31 cellular contexts compared by ENCODE assay signal in the genomic region with DNA sequence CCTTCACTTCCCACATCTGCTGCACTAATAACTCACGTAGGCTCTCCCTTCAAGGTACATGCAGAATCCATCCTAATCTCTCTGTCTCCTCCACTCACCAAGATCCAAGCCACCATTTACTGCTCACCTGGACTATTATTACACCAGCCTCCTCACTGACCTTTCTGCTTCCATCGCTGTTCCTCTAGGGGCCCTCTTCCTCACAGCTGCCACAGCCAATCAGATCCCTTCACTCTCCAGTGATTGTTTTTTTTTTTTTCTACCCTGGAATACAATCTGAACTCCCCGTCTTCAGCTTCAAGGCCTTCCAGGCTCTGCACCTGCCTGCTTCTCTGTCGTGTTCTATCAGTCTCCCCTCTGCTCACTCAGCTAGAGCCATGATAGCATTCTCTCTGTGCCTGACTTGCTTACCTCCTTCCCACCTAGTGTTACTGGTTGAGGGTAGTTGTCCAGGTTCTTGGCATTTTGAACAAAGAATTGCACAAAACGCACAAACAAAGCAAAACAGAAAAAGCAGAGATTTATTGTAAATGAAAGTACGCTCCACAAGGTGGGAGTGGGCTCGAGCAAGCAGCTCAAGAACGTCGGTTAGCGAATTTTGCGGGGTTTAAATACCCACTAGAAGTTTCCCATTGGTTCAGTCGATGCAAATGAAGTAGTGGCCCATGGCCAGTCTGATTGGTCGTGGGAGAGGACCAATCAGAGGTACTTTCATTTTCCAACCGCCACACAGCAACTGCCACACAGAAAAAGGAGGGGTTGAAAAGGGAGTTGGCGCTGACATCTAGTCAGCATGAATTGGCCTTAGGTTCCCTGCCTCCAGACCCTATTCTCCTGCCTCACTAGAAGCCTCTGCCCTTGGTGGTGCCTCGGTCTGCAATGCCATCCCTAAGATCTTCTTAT.
DNase-seq lines count a peak whose midpoint lies in the region; ATAC-seq, FAIRE-seq and TF ChIP-seq lines count a peak whose summit lies in the region.
"Had no signal": no experiment of that assay in that cellular context is flagged by ENCODE, and none has a peak within 500 bp of the region (broad histone marks: within the 10 kb centered on the region; RNA-seq: fewer than 3 reads in every experiment).

No MANE protein-coding gene starts in this region.

- H3K9me3 Mint-ChIP-seq in H9 = no peaks in the 10 kb centered on the region
- peaks cover 5% of the 10 kb centered on the region for H3K9me3 Mint-ChIP-seq in activated CD4-positive, alpha-beta T cell treated with anti-CD3 and anti-CD28 coated beads, Interleukin-2, amount 10 ng/mL, durations not matched to agents 7 days and 5 days
- H3K9me3 Mint-ChIP-seq: activated B cell treated with CpG ODN at 0.5 μM for 24 hours; activated T-cell treated with anti-CD3 and anti-CD28 coated beads, Interleukin-2, amount 50 U/mL, for 4 hours; CD4-positive, alpha-beta memory T cell; stimulated activated naive CD8-positive, alpha-beta T cell treated with anti-CD3 and anti-CD28 coated beads, Interleukin-15, Interleukin-2, amounts not matched to agents 100 ng/mL and 50 ng/mL, for 24 hours had no signal

- H3K79me2 ChIP-seq in H9 (ENCODE audit: insufficient read depth, low read length) = no peaks in the 10 kb centered on the region
- no peaks in the 10 kb centered on the region for H3K79me2 ChIP-seq in K562 (ENCODE audit: control insufficient read depth, insufficient read depth, low read length)

- no peak overlapping the region; the same call in 1 of the 2 replicates for H3K14ac ChIP-seq in H9 (ENCODE audit: insufficient read depth, low read length)

- no peak overlapping the region for H3K23ac ChIP-seq in H9 (ENCODE audit: insufficient read length, low read depth, low read length)

- in situ Hi-C loops in K562 (cut with MboI) = no loop called here

- ATAC-seq in K562 = peak; percentile 80
- no peak for ATAC-seq in HG03280 (IDR thresholded peaks at IDR 0.05; ENCODE audit: unreplicated experiment)
- ATAC-seq: A549; activated CD8-positive, alpha-beta memory T cell treated with anti-CD3 and anti-CD28 coated beads, Interleukin-2, amount 10 ng/mL, durations not matched to agents 7 days and 5 days; activated T-cell treated with anti-CD3 and anti-CD28 coated beads, Interleukin-2, amount 50 U/mL, for 4 hours; GM12878 had no signal

- no peak for TF ChIP-seq EP300 in K562 (IDR thresholded peaks at IDR 0.05; ENCODE audit: low read length)

- POLR2A ChIA-PET in K562 (lab: Yijun Ruan, JAX) = interaction anchor here (0.6 to 0.7 kb wide), 3 partner anchors 13 to 1618 kb away, joined by 3 to 4 read pairs (median 4); no protein-coding TSS in a partner anchor
- POLR2A ChIA-PET in activated CD4-positive, alpha-beta T cell treated with anti-CD3 and anti-CD28 coated beads, Interleukin-2, amount 10 ng/mL, durations not matched to agents 7 days and 5 days (lab: Charles Lee) = no interaction called here

- H2BK15ac ChIP-seq in H9 (ENCODE audit: low read depth, low read length) = no peak overlapping the region

- no peak overlapping the region for H3K4ac ChIP-seq in H9 (ENCODE audit: low read depth, low read length)

- no peak overlapping the region for H2BK120ac ChIP-seq in H9 (ENCODE audit: low read depth, low read length, poor library complexity, severe bottlenecking)

- H3K4me1 ChIP-seq in H9 (ENCODE audit: insufficient read depth, low read length) (peaks cover 6% of the 10 kb centered on the region; the same call in 1 of the 2 replicates), K562 (replicated peaks in 1 of 2; ENCODE audit: control insufficient read depth in 2 of 2, insufficient read depth in 2 of 2, low read length in 2 of 2) (no peaks in the 10 kb centered on the region), vagina (no peaks in the 10 kb centered on the region)
- H3K4me1 ChIP-seq: A549, right atrium auricular region had no signal

- H2BK12ac ChIP-seq in H9 (ENCODE audit: insufficient read length, low read depth, low read length) = no peak overlapping the region

- H3K4me3 ChIP-seq in K562 (no peak overlapping the region), vagina (no peak overlapping the region)
- H3K4me3 ChIP-seq: A549, cardiac muscle cell, coronary artery, GM12878, right atrium auricular region, spleen had no signal

- intact Hi-C loops in K562 (cut with micrococcal nuclease) = no loop called here
- intact Hi-C loops in vagina (cut with DNase I) = no loop called here

- no peak for FAIRE-seq in K562 (lab: Jason Lieb, UNC)
- FAIRE-seq: A549, astrocyte, GM12878, kidney, RCC 7860 had no signal

- peaks cover 34 to 41% of the 10 kb centered on the region in 2 experiments for H3K4me1 Mint-ChIP-seq in H9
- no peaks in the 10 kb centered on the region for H3K4me1 Mint-ChIP-seq in activated CD4-positive, alpha-beta T cell treated with anti-CD3 and anti-CD28 coated beads, Interleukin-2, amount 10 ng/mL, durations not matched to agents 7 days and 5 days
- H3K4me1 Mint-ChIP-seq: activated CD8-positive, alpha-beta memory T cell treated with anti-CD3 and anti-CD28 coated beads, Interleukin-2, amount 10 ng/mL, durations not matched to agents 7 days and 5 days had no signal

- no peaks in the 10 kb centered on the region for H3K27me3 ChIP-seq in H9 (ENCODE audit: insufficient read depth, low read length)
- peaks cover 0 to 6% of the 10 kb centered on the region in 2 experiments; a peak in 1 of 5 replicates for H3K27me3 ChIP-seq in K562 (ENCODE audit: control insufficient read depth in 2 of 2, insufficient read depth in 2 of 2, low read length in 2 of 2)
- H3K27me3 ChIP-seq in vagina = no peaks in the 10 kb centered on the region
- H3K27me3 ChIP-seq: cardiac muscle cell, right atrium auricular region, spleen had no signal

- H3K56ac ChIP-seq in H9 (ENCODE audit: insufficient read length, low read depth, low read length) = no peak overlapping the region

- H4K8ac ChIP-seq in H9 (replicated peaks; ENCODE audit: insufficient read length, low read depth, low read length) = no peak overlapping the region

- CTCF ChIA-PET in K562 (lab: Yijun Ruan, JAX; ENCODE audit: low intra/inter-chr PET ratio) = no interaction called here
- CTCF ChIA-PET in activated CD4-positive, alpha-beta T cell treated with anti-CD3 and anti-CD28 coated beads, Interleukin-2, amount 10 ng/mL, durations not matched to agents 7 days and 5 days (lab: Charles Lee) = interaction anchor here (1.6 kb wide), 1 partner anchor 8 kb away, joined by 4 read pairs; no protein-coding TSS in a partner anchor

- peak overlapping the region in 1 of 3 experiments; percentile 78; a peak in 2 of 7 replicates for H3K27ac Mint-ChIP-seq in H9
- no peak overlapping the region for H3K27ac Mint-ChIP-seq in activated CD4-positive, alpha-beta T cell treated with anti-CD3 and anti-CD28 coated beads, Interleukin-2, amount 10 ng/mL, durations not matched to agents 7 days and 5 days
- H3K27ac Mint-ChIP-seq: activated B cell treated with CpG ODN at 0.5 μM for 24 hours; activated CD8-positive, alpha-beta memory T cell treated with anti-CD3 and anti-CD28 coated beads, Interleukin-2, amount 10 ng/mL, durations not matched to agents 7 days and 5 days; stimulated activated naive CD8-positive, alpha-beta T cell treated with anti-CD3 and anti-CD28 coated beads, Interleukin-15, Interleukin-2, amounts not matched to agents 100 ng/mL and 50 ng/mL, for 24 hours had no signal

- H2AK5ac ChIP-seq in H9 (ENCODE audit: insufficient read length, low read length) = no peak overlapping the region

- no peak overlapping the region for H3T11ph ChIP-seq in H9 (ENCODE audit: low read length)

- DNase-seq in A172 (ENCODE audit: low spot score) (peak; percentile 4), H9 (no peak), NCI-H2196 treated with DMSO at 0.1 percent for 48 hours (lab: John Stamatoyannopoulos, UW; ENCODE audit: unreplicated experiment) (peak; percentile 34), K562 (ENCODE audit: extremely low read depth in 1 of 4, low spot score in 3 of 4) (peak in 1 of 4 experiments; percentile 15), AG20443 (ENCODE audit: low spot score) (no peak), vagina (ENCODE audit: extremely low spot score in 2 of 2) (no peak)
- no peak for DNase-seq in activated CD4-positive, alpha-beta T cell treated with anti-CD3 and anti-CD28 coated beads, Interleukin-2, amount 10 ng/mL, durations not matched to agents 7 days and 5 days
- DNase-seq: activated B cell treated with CpG ODN at 0.5 μM for 24 hours; activated CD4-positive, alpha-beta T cell treated with anti-CD3 and anti-CD28 coated beads, Interleukin-2, amount 50 U/mL, for 1 hour; activated CD8-positive, alpha-beta memory T cell treated with anti-CD3 and anti-CD28 coated beads, Interleukin-2, amount 10 ng/mL, durations not matched to agents 7 days and 5 days; activated gamma-delta T cell; activated T-cell treated with anti-CD3 and anti-CD28 coated beads, Interleukin-2, amount 50 U/mL, for 4 hours; AML-193; CD4-positive, alpha-beta memory T cell; effector CD8-positive, alpha-beta T cell; kidney; NCI-H1105; NCI-H187 treated with DMSO at 0.1 percent for 48 hours; posterior cingulate gyrus; spleen; stimulated activated CD4-positive, alpha-beta T cell treated with anti-CD3 and anti-CD28 coated beads, Interleukin-2, amount 100 ng/mL, for 24 hours had no signal

- H3K18ac ChIP-seq in H9 (ENCODE audit: insufficient read length, low read depth, low read length) = no peak overlapping the region

- H3K23me2 ChIP-seq in H9 (ENCODE audit: insufficient read length, low read depth, low read length, poor library complexity, severe bottlenecking) = no peaks in the 10 kb centered on the region

- WGBS in H9 (ENCODE audit: extremely low coverage, insufficient read length, low lambda C conversion rate) = no CpG with 5 or more reads among the region's 16 CpGs
- under 1% methylated on average over 15 of the region's 16 CpGs for whole genome bisulfite sequencing in K562 (ENCODE audit: insufficient coverage, low coverage, missing lambda C conversion rate)

- no peaks in the 10 kb centered on the region for H3K36me3 ChIP-seq in K562 (ENCODE audit: control insufficient read depth, insufficient read depth, low read length)
- H3K36me3 ChIP-seq in vagina = no peaks in the 10 kb centered on the region
- H3K36me3 ChIP-seq: cardiac muscle cell, right atrium auricular region, spleen had no signal

- H3K9ac ChIP-seq in H9 (ENCODE audit: extremely low read depth, insufficient read length, low read length) (no peak overlapping the region), K562 (ENCODE audit: insufficient read depth in 1 of 2, low read depth in 2 of 2, low read length in 2 of 2) (no peak overlapping the region)

- H3K79me1 ChIP-seq in H9 (ENCODE audit: insufficient read depth, low read depth, low read length, poor library complexity, severe bottlenecking) = no peaks in the 10 kb centered on the region

- H3K27me3 Mint-ChIP-seq in H9 (ENCODE audit: low read depth) = peaks cover 24% of the 10 kb centered on the region
- H3K27me3 Mint-ChIP-seq in activated CD4-positive, alpha-beta T cell treated with anti-CD3 and anti-CD28 coated beads, Interleukin-2, amount 10 ng/mL, durations not matched to agents 7 days and 5 days = peaks cover 6% of the 10 kb centered on the region
- H3K27me3 Mint-ChIP-seq: activated B cell treated with CpG ODN at 0.5 μM for 24 hours; activated CD8-positive, alpha-beta memory T cell treated with anti-CD3 and anti-CD28 coated beads, Interleukin-2, amount 10 ng/mL, durations not matched to agents 7 days and 5 days had no signal

- H2BK5ac ChIP-seq in H9 (ENCODE audit: insufficient read length, low read length) = no peak overlapping the region

- no peak for TF ChIP-seq RAD21 in K562 (CRISPR knock-in tag; conservative IDR thresholded peaks at IDR 0.05 in 1 of 2, IDR thresholded peaks at IDR 0.05 in 1 of 2)

- H3K9me1 ChIP-seq in K562 (ENCODE audit: control insufficient read depth, insufficient read depth, low read length) = no peaks in the 10 kb centered on the region

- H4K20me1 ChIP-seq in H9 (ENCODE audit: control insufficient read depth, insufficient read depth, insufficient read length) = no peaks in the 10 kb centered on the region
- H4K20me1 ChIP-seq in K562 (replicated peaks; ENCODE audit: control insufficient read depth, insufficient read depth, low read length) = no peaks in the 10 kb centered on the region

- H2BK20ac ChIP-seq in H9 (ENCODE audit: low read depth, low read length, poor library complexity, severe bottlenecking) = no peak overlapping the region

- H3K9me3 ChIP-seq in H9 (ENCODE audit: control insufficient read depth, low read depth, low read length) (no peaks in the 10 kb centered on the region), K562 (replicated peaks; ENCODE audit: control insufficient read depth, insufficient read depth, low read depth, low read length) (no peaks in the 10 kb centered on the region), vagina (no peaks in the 10 kb centered on the region)
- H3K9me3 ChIP-seq: A549, right atrium auricular region, spleen had no signal

- no TSS peak for BruUV-seq in K562 (replicated peaks; lab: Mats Ljungman, UMichigan)

- H2AFZ ChIP-seq in H9 (ENCODE audit: low read length) = no peak overlapping the region
- H2AFZ ChIP-seq in K562 (ENCODE audit: low read depth, low read length) = peak overlapping the region; percentile 19; the same call in 1 of the 2 replicates

- TF ChIP-seq POLR2A in K562 (conservative IDR thresholded peaks at IDR 0.05) = no peak
- no peak for TF ChIP-seq POLR2A in vagina (IDR thresholded peaks at IDR 0.05)

- no peak overlapping the region for H4K91ac ChIP-seq in H9 (ENCODE audit: insufficient read length, low read depth, low read length)

- H3K27ac ChIP-seq in H9 (ENCODE audit: insufficient read length, low read depth, low read length) (no peak overlapping the region), K562 (ENCODE audit: extremely low read depth, low read depth, low read length) (no peak overlapping the region), vagina (no peak overlapping the region)
- H3K27ac ChIP-seq: A549, cardiac muscle cell, coronary artery, epithelial cell of prostate, right atrium auricular region, spleen had no signal

- TF ChIP-seq CTCF in H9 (conservative IDR thresholded peaks at IDR 0.05) (no peak), K562 (IDR thresholded peaks at IDR 0.05 in 2 of 3, conservative IDR thresholded peaks at IDR 0.05 in 1 of 3; ENCODE audit: insufficient read depth in 2 of 3, low read depth in 1 of 3, low read length in 3 of 3) (no peak), vagina (IDR thresholded peaks at IDR 0.05) (no peak)

- H3K36me3 Mint-ChIP-seq in H9 (ENCODE audit: insufficient read depth in 1 of 3, low read depth in 3 of 3) = no peaks in the 10 kb centered on the region
- no peaks in the 10 kb centered on the region for H3K36me3 Mint-ChIP-seq in activated CD4-positive, alpha-beta T cell treated with anti-CD3 and anti-CD28 coated beads, Interleukin-2, amount 10 ng/mL, durations not matched to agents 7 days and 5 days (ENCODE audit: low read depth)
- H3K36me3 Mint-ChIP-seq: activated CD8-positive, alpha-beta memory T cell treated with anti-CD3 and anti-CD28 coated beads, Interleukin-2, amount 10 ng/mL, durations not matched to agents 7 days and 5 days; CD4-positive, alpha-beta memory T cell had no signal

- H3K4me2 ChIP-seq in H9 (ENCODE audit: insufficient read depth, insufficient read length, low read length) (peak overlapping the region; percentile 39), K562 (ENCODE audit: insufficient read depth, low read length) (no peak overlapping the region)
- H3K4me2 ChIP-seq: A549 had no signal

- H4K5ac ChIP-seq in H9 (ENCODE audit: insufficient read length, low read depth, low read length) = no peak overlapping the region

- peak overlapping the region; percentile 2 to 7; a peak in 2 of 5 replicates for H3K4me3 Mint-ChIP-seq in H9
- no peak overlapping the region for H3K4me3 Mint-ChIP-seq in activated CD4-positive, alpha-beta T cell treated with anti-CD3 and anti-CD28 coated beads, Interleukin-2, amount 10 ng/mL, durations not matched to agents 7 days and 5 days
- H3K4me3 Mint-ChIP-seq: activated B cell treated with CpG ODN at 0.5 μM for 24 hours; activated CD8-positive, alpha-beta memory T cell treated with anti-CD3 and anti-CD28 coated beads, Interleukin-2, amount 10 ng/mL, durations not matched to agents 7 days and 5 days; activated T-cell treated with anti-CD3 and anti-CD28 coated beads, Interleukin-2, amount 50 U/mL, for 4 hours; CD4-positive, alpha-beta memory T cell; stimulated activated naive CD8-positive, alpha-beta T cell treated with anti-CD3 and anti-CD28 coated beads, Interleukin-15, Interleukin-2, amounts not matched to agents 100 ng/mL and 50 ng/mL, for 24 hours had no signal

Comparison
In these comparisons a context has a peak if more than half of its experiments do, and no peak if none do; other contexts are left out.
1. DNase-seq: peak in A172 (single experiment) and NCI-H2196 treated with DMSO at 0.1 percent for 48 hours (single experiment); none in H9 (single experiment), AG20443 (single experiment), vagina (0 of 2) and activated CD4-positive, alpha-beta T cell treated with anti-CD3 and anti-CD28 coated beads, Interleukin-2, amount 10 ng/mL, durations not matched to agents 7 days and 5 days (single experiment).